ENCODE assay signal across 12 cellular contexts in the genomic region with DNA sequence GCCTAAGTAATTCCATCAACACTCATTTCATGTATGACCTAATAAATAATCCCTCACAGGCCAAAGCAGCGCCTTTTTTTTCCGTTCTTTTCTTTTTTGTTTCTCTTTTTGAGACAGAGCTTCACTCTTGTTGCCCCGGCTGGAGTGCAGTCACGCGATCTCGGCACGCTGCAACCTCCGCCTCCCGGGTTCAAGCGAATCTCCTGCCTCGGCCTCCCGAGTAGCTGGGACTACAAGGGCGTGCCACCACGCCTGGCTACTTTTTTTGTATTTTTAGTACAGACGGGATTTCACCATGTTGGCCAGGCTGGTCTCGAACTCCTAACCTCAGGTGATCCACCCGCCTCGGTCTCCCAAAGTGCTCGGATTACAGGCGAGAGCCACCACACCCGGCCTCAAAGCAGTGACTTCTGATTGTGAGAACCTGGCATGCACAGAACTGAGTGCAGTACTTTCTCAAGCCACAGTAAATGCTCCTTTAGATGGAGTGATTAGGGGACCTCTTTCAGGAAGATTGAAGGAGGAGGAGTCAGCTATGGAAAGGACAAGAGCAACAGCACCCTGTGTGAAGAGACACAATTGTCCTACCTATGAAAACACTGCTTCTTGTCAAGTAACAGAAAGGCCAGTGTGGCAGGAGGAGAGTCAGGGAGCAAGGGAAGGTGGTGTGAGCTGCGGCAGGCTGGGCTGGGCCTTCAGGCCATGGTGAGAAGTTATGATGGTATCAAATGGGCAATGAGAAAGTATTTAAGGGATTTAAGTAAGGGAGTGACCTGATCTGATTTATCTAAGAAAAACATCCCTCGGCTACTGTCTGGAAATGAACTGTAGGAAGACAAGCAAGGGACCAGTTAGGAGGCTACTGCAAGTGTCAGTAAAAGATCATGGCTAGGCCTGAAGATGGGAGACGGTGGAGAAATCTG. TPM values are rescaled to one million over a fixed set of nuclear protein-coding genes. Genes with fewer than 3 reads are reported as not detected.
DNase-seq lines count a peak whose midpoint lies in the region; ATAC-seq and TF ChIP-seq lines count a peak whose summit lies in the region.
"Had no signal": no experiment of that assay in that cellular context is flagged by ENCODE, and none has a peak within 500 bp of the region (broad histone marks: within the 10 kb centered on the region; RNA-seq: fewer than 3 reads in every experiment).

No MANE protein-coding gene starts in this region.

- peak overlapping the region; percentile 21 for H3K4me3 Mint-ChIP-seq in activated CD4-positive, alpha-beta T cell treated with anti-CD3 and anti-CD28 coated beads for 36 hours
- H3K4me3 Mint-ChIP-seq in effector memory CD8-positive, alpha-beta T cell: peak overlapping the region; percentile 21 to 58

- H3K4me3 ChIP-seq in sigmoid colon: no peak overlapping the region

- no peaks in the 10 kb centered on the region for H3K36me3 ChIP-seq in sigmoid colon
- H3K36me3 ChIP-seq: BE2C had no signal

- no peaks in the 10 kb centered on the region for H3K27me3 ChIP-seq in sigmoid colon
- H3K27me3 ChIP-seq: BE2C had no signal

- no peak for ATAC-seq in activated CD4-positive, alpha-beta T cell treated with anti-CD3 and anti-CD28 coated beads for 36 hours
- ATAC-seq in effector memory CD8-positive, alpha-beta T cell (replicated peaks): no peak
- ATAC-seq in HG02870 (IDR thresholded peaks at IDR 0.05; ENCODE audit: unreplicated experiment): no peak
- ATAC-seq in sciatic nerve: no peak

- peaks cover 27% of the 10 kb centered on the region for H3K4me1 Mint-ChIP-seq in activated CD4-positive, alpha-beta T cell treated with anti-CD3 and anti-CD28 coated beads for 36 hours
- H3K4me1 Mint-ChIP-seq in effector memory CD8-positive, alpha-beta T cell (ENCODE audit: low read depth in 2 of 2): peaks cover 19 to 23% of the 10 kb centered on the region in 2 donors

- intact Hi-C loops in activated CD4-positive, alpha-beta T cell treated with anti-CD3 and anti-CD28 coated beads for 36 hours (cut with DNase I, micrococcal nuclease): loop anchor here (5.0 to 10.0 kb wide), 6 partner anchors 41 to 1747 kb away; a partner anchor contains a TSS
- intact Hi-C loops in sigmoid colon (cut with DNase I): loop anchor here (2.0 to 10.0 kb wide), 4 partner anchors 57 to 443 kb away; a partner anchor contains a TSS
- intact Hi-C loops in sciatic nerve (cut with DNase I): loop anchor here (10.0 kb wide), 1 partner anchor 83 kb away; no protein-coding TSS in a partner anchor

- no peaks in the 10 kb centered on the region for H3K9me3 Mint-ChIP-seq in activated CD4-positive, alpha-beta T cell treated with anti-CD3 and anti-CD28 coated beads for 36 hours (ENCODE audit: low read depth)
- no peaks in the 10 kb centered on the region for H3K9me3 Mint-ChIP-seq in effector memory CD8-positive, alpha-beta T cell

- no peak overlapping the region for H3K27ac Mint-ChIP-seq in activated CD4-positive, alpha-beta T cell treated with anti-CD3 and anti-CD28 coated beads for 36 hours
- H3K27ac Mint-ChIP-seq in effector memory CD8-positive, alpha-beta T cell: peak overlapping the region in 1 of 2 donors; percentile 11

- H3K9me3 ChIP-seq in sigmoid colon: no peaks in the 10 kb centered on the region
- H3K9me3 ChIP-seq: BE2C had no signal

- no peak for TF ChIP-seq POLR2A in sigmoid colon (IDR thresholded peaks at IDR 0.05)

- POLR2A ChIA-PET in activated CD4-positive, alpha-beta T cell treated with anti-CD3 and anti-CD28 coated beads for 36 hours (lab: Charles Lee): interaction anchor here (0.6 kb wide), 1 partner anchor 9 kb away, joined by 3 read pairs; no protein-coding TSS in a partner anchor
- POLR2A ChIA-PET in RWPE1 (lab: Yijun Ruan, JAX; ENCODE audit: low non-redundant PET): interaction anchor here (0.6 kb wide), 1 partner anchor 81 kb away, joined by 4 read pairs; no protein-coding TSS in a partner anchor

- CTCF ChIA-PET in activated CD4-positive, alpha-beta T cell treated with anti-CD3 and anti-CD28 coated beads for 36 hours (lab: Charles Lee): interaction anchor here (1.1 to 1.5 kb wide), 3 partner anchors 12 to 136 kb away, joined by 3 to 6 read pairs (median 4); no protein-coding TSS in a partner anchor
- CTCF ChIA-PET in RWPE1 (lab: Yijun Ruan, JAX): interaction anchor here (1.5 kb wide), 1 partner anchor 74 kb away, joined by 4 read pairs; no protein-coding TSS in a partner anchor

- H3K36me3 Mint-ChIP-seq in activated CD4-positive, alpha-beta T cell treated with anti-CD3 and anti-CD28 coated beads for 36 hours (ENCODE audit: low read depth): peaks cover 12% of the 10 kb centered on the region
- peaks cover 22% of the 10 kb centered on the region for H3K36me3 Mint-ChIP-seq in effector memory CD8-positive, alpha-beta T cell (ENCODE audit: insufficient read depth)

- no peak for DNase-seq in activated CD4-positive, alpha-beta T cell treated with anti-CD3 and anti-CD28 coated beads for 36 hours
- DNase-seq in activated CD4-positive, alpha-beta T cell treated with anti-CD3 and anti-CD28 coated beads, Interleukin-2, amount 50 U/mL, for 1 hour: no peak
- DNase-seq in RWPE1 (ENCODE audit: low spot score) (no peak), sigmoid colon (no peak), KG1 (lab: John Stamatoyannopoulos, UW) (no peak), sciatic nerve (ENCODE audit: low spot score) (no peak)
- no peak for DNase-seq in effector memory CD8-positive, alpha-beta T cell
- DNase-seq: activated naive CD4-positive, alpha-beta T cell treated with Interleukin-2 at 50 U/mL for 16 hours; BE2C; NCI-H1694 treated with DMSO at 0.1 percent for 48 hours had no signal

- TF ChIP-seq CTCF in RWPE1 (conservative IDR thresholded peaks at IDR 0.05; ENCODE audit: low read depth): no peak
- TF ChIP-seq CTCF in sigmoid colon (IDR thresholded peaks at IDR 0.05): no peak

- H3K4me1 ChIP-seq in sigmoid colon: peaks cover 0 to 31% (median 29%) of the 10 kb centered on the region in 4 donors

- 96% methylated on average over 24 of the region's 24 CpGs for WGBS in sigmoid colon, 2 donors

- no peak for TF ChIP-seq EP300 in sigmoid colon (IDR thresholded peaks at IDR 0.05)

- H3K27ac ChIP-seq in RWPE1 (peak overlapping the region; percentile 25; the same call in 1 of the 2 replicates), sigmoid colon (peak overlapping the region in 3 of 4 donors; percentile 96 to 100 (median 100))
- H3K27ac ChIP-seq: SK-N-MC had no signal

- H3K27me3 Mint-ChIP-seq in activated CD4-positive, alpha-beta T cell treated with anti-CD3 and anti-CD28 coated beads for 36 hours: no peaks in the 10 kb centered on the region
- no peaks in the 10 kb centered on the region for H3K27me3 Mint-ChIP-seq in effector memory CD8-positive, alpha-beta T cell

RNA-seq across cellular contexts. Expression of a gene that starts 1.7 kb away (rescaled TPM):
- 10 to 100 TPM; 33.9 to 44.5 TPM for total RNA-seq in activated CD4-positive, alpha-beta T cell treated with anti-CD3 and anti-CD28 coated beads for 36 hours
- 10 to 100 TPM; 37.1 to 46.3 (median 40.8) TPM for total RNA-seq in sigmoid colon
- polyA plus RNA-seq in sigmoid colon: 10 to 100 TPM in 2 of 3 donors, 1 to 10 TPM in 1; 9.0 to 13.3 (median 10.8) TPM
- total RNA-seq in sciatic nerve: 63.4 TPM
